Comparison of ENCODE assay signal across 15 cellular contexts in genomic region chr21:38930838-38931237, GRCh38.
A peak's percentile ranks its signal among the peaks of the same experiment; 100 is the strongest.
DNase-seq lines count a peak whose midpoint lies in the region; ATAC-seq and TF ChIP-seq lines count a peak whose summit lies in the region.
"Had no signal": no experiment of that assay in that cellular context is flagged by ENCODE, and none has a peak within 500 bp of the region (broad histone marks: within the 10 kb centered on the region; RNA-seq: fewer than 3 reads in every experiment).

No MANE protein-coding gene starts in this region.

- no peaks in the 10 kb centered on the region for H3K27me3 ChIP-seq in naive thymus-derived CD4-positive, alpha-beta T cell (ENCODE audit: control insufficient read depth in 2 of 2, insufficient read depth in 2 of 2, low read length in 2 of 2)
- H3K27me3 ChIP-seq: suprapubic skin had no signal

- no peak overlapping the region for H3K4me3 ChIP-seq in fibroblast of the aortic adventitia (ENCODE audit: low read depth, low read length)
- H3K4me3 ChIP-seq in naive thymus-derived CD4-positive, alpha-beta T cell (ENCODE audit: low read length) = no peak overlapping the region
- H3K4me3 ChIP-seq: suprapubic skin had no signal

- H3K27ac ChIP-seq in naive thymus-derived CD4-positive, alpha-beta T cell (ENCODE audit: low read depth, low read length) = no peak overlapping the region
- H3K27ac ChIP-seq: suprapubic skin had no signal

- intact Hi-C loops in naive thymus-derived CD4-positive, alpha-beta T cell (cut with micrococcal nuclease) = no loop called here

- peaks cover 0 to 3% (median 0%) of the 10 kb centered on the region in 5 donors for H3K36me3 Mint-ChIP-seq in naive thymus-derived CD4-positive, alpha-beta T cell
- H3K36me3 Mint-ChIP-seq: natural killer cell had no signal

- H3K4me1 Mint-ChIP-seq in naive thymus-derived CD4-positive, alpha-beta T cell = peaks cover 0 to 12% (median 0%) of the 10 kb centered on the region in 7 donors
- H3K4me1 Mint-ChIP-seq: natural killer cell had no signal

- H3K4me3 Mint-ChIP-seq in naive thymus-derived CD4-positive, alpha-beta T cell = no peak overlapping the region
- H3K4me3 Mint-ChIP-seq: natural killer cell had no signal

- H3K36me3 ChIP-seq in naive thymus-derived CD4-positive, alpha-beta T cell (ENCODE audit: control insufficient read depth in 2 of 3, insufficient read depth in 3 of 3, low read length in 3 of 3) = no peaks in the 10 kb centered on the region
- H3K36me3 ChIP-seq: suprapubic skin had no signal

- H3K9me3 Mint-ChIP-seq in naive thymus-derived CD4-positive, alpha-beta T cell = peaks cover 0 to 7% (median 2%) of the 10 kb centered on the region in 11 donors
- H3K9me3 Mint-ChIP-seq: natural killer cell had no signal

- CTCF ChIA-PET in naive thymus-derived CD4-positive, alpha-beta T cell (lab: Charles Lee) = no interaction called here

- peak; percentile 70 for ATAC-seq in naive thymus-derived CD4-positive, alpha-beta T cell
- ATAC-seq: activated CD4-positive, CD25-positive, alpha-beta regulatory T cell treated with anti-CD3 and anti-CD28 coated beads, Interleukin-2, amount 50 U/mL, for 24 hours had no signal

- TF ChIP-seq CTCF in fibroblast of the aortic adventitia (IDR thresholded peaks at IDR 0.05; ENCODE audit: insufficient read depth, low read length) = no peak

- H3K27ac Mint-ChIP-seq in naive thymus-derived CD4-positive, alpha-beta T cell = no peak overlapping the region
- H3K27ac Mint-ChIP-seq: natural killer cell had no signal

- no peaks in the 10 kb centered on the region for H3K9me3 ChIP-seq in naive thymus-derived CD4-positive, alpha-beta T cell (ENCODE audit: control insufficient read depth in 2 of 3, low read length in 3 of 3)
- H3K9me3 ChIP-seq: suprapubic skin had no signal

- POLR2A ChIA-PET in naive thymus-derived CD4-positive, alpha-beta T cell (lab: Charles Lee) = no interaction called here

- peaks cover 0 to 9% (median 8%) of the 10 kb centered on the region in 5 donors for H3K27me3 Mint-ChIP-seq in naive thymus-derived CD4-positive, alpha-beta T cell

- DNase-seq in Ammon's horn (ENCODE audit: low spot score) = peak; percentile 38
- DNase-seq in NOMO-1 treated with dmso at 0.1 percent for 144 hours (lab: John Stamatoyannopoulos, UW; ENCODE audit: unreplicated experiment) = peak; percentile 90
- peak; percentile 70 for DNase-seq in fibroblast of the aortic adventitia (ENCODE audit: low read depth)
- no peak for DNase-seq in naive thymus-derived CD4-positive, alpha-beta T cell
- no peak for DNase-seq in T-helper 2 cell
- no peak for DNase-seq in ureter (ENCODE audit: low spot score)
- no peak for DNase-seq in DMS53 (lab: John Stamatoyannopoulos, UW)
- DNase-seq in NCI-H2029 treated with DMSO at 0.1 percent for 48 hours (lab: John Stamatoyannopoulos, UW) = no peak
- DNase-seq: activated gamma-delta T cell treated with Interleukin-2 at 50 U/mL for 16 hours; cortex of kidney; natural killer cell; NCI-H2081; stimulated activated CD4-positive, alpha-beta T cell treated with anti-CD3 and anti-CD28 coated beads, Interleukin-2, amount 100 ng/mL, for 48 hours had no signal

- H3K4me1 ChIP-seq in naive thymus-derived CD4-positive, alpha-beta T cell (ENCODE audit: control insufficient read depth in 2 of 2, insufficient read depth in 2 of 2, low read length in 2 of 2) = no peaks in the 10 kb centered on the region

Comparison
In these comparisons a context has a peak if more than half of its experiments do, and no peak if none do; other contexts are left out.
1. DNase-seq: peak in Ammon's horn (single experiment), NOMO-1 treated with dmso at 0.1 percent for 144 hours (single experiment) and fibroblast of the aortic adventitia (single experiment); none in naive thymus-derived CD4-positive, alpha-beta T cell (0 of 9), T-helper 2 cell (0 of 5), ureter (single experiment), DMS53 (single experiment) and NCI-H2029 treated with DMSO at 0.1 percent for 48 hours (single experiment).